Comparison of ENCODE assay signal across 22 cellular contexts in the genomic region with DNA sequence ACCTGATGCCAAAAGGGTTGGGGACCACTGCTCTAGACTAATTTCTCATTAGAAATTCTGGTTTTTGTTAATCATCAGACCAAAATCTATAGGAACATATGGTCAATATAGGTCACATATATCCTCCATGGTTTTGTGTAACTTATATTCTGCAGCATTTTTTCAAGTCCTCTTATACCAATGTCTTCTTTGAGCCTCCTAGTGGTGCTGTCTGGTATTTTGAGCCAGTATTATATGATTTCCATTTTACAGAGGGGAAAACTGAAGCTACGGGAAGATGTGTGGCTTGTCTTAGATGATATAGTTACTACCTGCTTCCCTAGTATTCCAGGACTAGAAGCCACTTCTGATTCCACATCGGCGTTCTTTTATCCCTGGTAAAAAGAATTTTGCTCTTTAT. TPM values are rescaled to one million over a fixed set of nuclear protein-coding genes. Genes with fewer than 3 reads are reported as not detected.
DNase-seq lines count a peak whose midpoint lies in the region; ATAC-seq, FAIRE-seq and TF ChIP-seq lines count a peak whose summit lies in the region.
"Had no signal": no experiment of that assay in that cellular context is flagged by ENCODE, and none has a peak within 500 bp of the region (broad histone marks: within the 10 kb centered on the region; RNA-seq: fewer than 3 reads in every experiment).

No MANE protein-coding gene starts in this region.

- no peak overlapping the region for H3K27ac ChIP-seq in K562 (ENCODE audit: extremely low read depth, low read depth, low read length)
- H3K27ac ChIP-seq: body of pancreas, HL-60, sigmoid colon, upper lobe of left lung had no signal

- peaks cover 13% of the 10 kb centered on the region for H3K9me3 Mint-ChIP-seq in nephron progenitor cell

- H3K4me1 Mint-ChIP-seq in nephron progenitor cell: peaks cover 31% of the 10 kb centered on the region
- H3K4me1 Mint-ChIP-seq: activated CD8-positive, alpha-beta memory T cell treated with anti-CD3 and anti-CD28 coated beads, Interleukin-2, amount 10 ng/mL, durations not matched to agents 7 days and 5 days; CD4-positive, alpha-beta memory T cell; stimulated activated effector memory CD8-positive, alpha-beta T cell treated with anti-CD3 and anti-CD28 coated beads, Interleukin-12 subunit alpha, Interleukin-12 subunit beta, amount 100 ng/mL, for 72 hours had no signal

- TF ChIP-seq CTCF in K562 (IDR thresholded peaks at IDR 0.05 in 2 of 3, conservative IDR thresholded peaks at IDR 0.05 in 1 of 3; ENCODE audit: insufficient read depth in 2 of 3, low read depth in 1 of 3, low read length in 3 of 3) (peak in 2 of 3 experiments; percentile 30 to 33; a peak in 3 of 6 replicates), nephron progenitor cell (IDR thresholded peaks at IDR 0.05) (peak; percentile 13)

- H3K9me1 ChIP-seq in K562 (ENCODE audit: control insufficient read depth, insufficient read depth, low read length): no peaks in the 10 kb centered on the region

- H3K36me3 Mint-ChIP-seq in nephron progenitor cell (ENCODE audit: low read depth): peaks cover 18% of the 10 kb centered on the region
- H3K36me3 Mint-ChIP-seq: activated CD8-positive, alpha-beta memory T cell treated with anti-CD3 and anti-CD28 coated beads, Interleukin-2, amount 10 ng/mL, durations not matched to agents 7 days and 5 days; CD4-positive, alpha-beta memory T cell; stimulated activated effector memory CD8-positive, alpha-beta T cell treated with anti-CD3 and anti-CD28 coated beads, Interleukin-12 subunit alpha, Interleukin-12 subunit beta, amount 100 ng/mL, for 72 hours had no signal

- no peak for TF ChIP-seq POLR2A in K562 (conservative IDR thresholded peaks at IDR 0.05)

- no peaks in the 10 kb centered on the region for H4K20me1 ChIP-seq in K562 (replicated peaks; ENCODE audit: control insufficient read depth, insufficient read depth, low read length)

- no peak overlapping the region for H3K4me3 Mint-ChIP-seq in nephron progenitor cell
- H3K4me3 Mint-ChIP-seq: activated CD8-positive, alpha-beta memory T cell treated with anti-CD3 and anti-CD28 coated beads, Interleukin-2, amount 10 ng/mL, durations not matched to agents 7 days and 5 days; CD4-positive, alpha-beta memory T cell; stimulated activated effector memory CD8-positive, alpha-beta T cell treated with anti-CD3 and anti-CD28 coated beads, Interleukin-12 subunit alpha, Interleukin-12 subunit beta, amount 100 ng/mL, for 72 hours; WTC11 had no signal

- no peaks in the 10 kb centered on the region for H3K79me2 ChIP-seq in K562 (ENCODE audit: control insufficient read depth, insufficient read depth, low read length)

- FAIRE-seq in K562 (lab: Jason Lieb, UNC): no peak
- FAIRE-seq: frontal cortex had no signal

- H2AFZ ChIP-seq in K562 (ENCODE audit: low read depth, low read length): no peak overlapping the region

- 0 out of 4 replicates have a peak, but pooled peaks of 1 of the 2 experiments have one; percentile 19 for TF ChIP-seq RAD21 in K562 (CRISPR knock-in tag; conservative IDR thresholded peaks at IDR 0.05 in 1 of 2, IDR thresholded peaks at IDR 0.05 in 1 of 2)

- in situ Hi-C loops in K562 (cut with MboI): no loop called here

- H3K27ac Mint-ChIP-seq in nephron progenitor cell: no peak overlapping the region
- H3K27ac Mint-ChIP-seq: activated CD8-positive, alpha-beta memory T cell treated with anti-CD3 and anti-CD28 coated beads, Interleukin-2, amount 10 ng/mL, durations not matched to agents 7 days and 5 days; CD4-positive, alpha-beta memory T cell; stimulated activated effector memory CD8-positive, alpha-beta T cell treated with anti-CD3 and anti-CD28 coated beads, Interleukin-12 subunit alpha, Interleukin-12 subunit beta, amount 100 ng/mL, for 72 hours; WTC11 had no signal

- ATAC-seq in K562: no peak; the same call in 2 of the 3 replicates
- no peak for ATAC-seq in GM19395 (IDR thresholded peaks at IDR 0.05; ENCODE audit: unreplicated experiment)
- ATAC-seq: activated CD8-positive, alpha-beta memory T cell treated with anti-CD3 and anti-CD28 coated beads, Interleukin-2, amount 10 ng/mL, durations not matched to agents 7 days and 5 days; body of pancreas; stimulated activated effector memory CD8-positive, alpha-beta T cell treated with anti-CD3 and anti-CD28 coated beads, Interleukin-12 subunit alpha, Interleukin-12 subunit beta, amount 100 ng/mL, for 72 hours; WTC11 had no signal

- CTCF ChIA-PET in K562 (lab: Yijun Ruan, JAX; ENCODE audit: low intra/inter-chr PET ratio): no interaction called here

- no peak for TF ChIP-seq EP300 in K562 (IDR thresholded peaks at IDR 0.05; ENCODE audit: low read length)

- H3K9me3 ChIP-seq in K562 (replicated peaks; ENCODE audit: control insufficient read depth, insufficient read depth, low read depth, low read length): no peaks in the 10 kb centered on the region
- H3K9me3 ChIP-seq: body of pancreas, sigmoid colon, upper lobe of left lung had no signal

- no peaks in the 10 kb centered on the region for H3K4me1 ChIP-seq in K562 (replicated peaks in 1 of 2; ENCODE audit: control insufficient read depth in 2 of 2, insufficient read depth in 2 of 2, low read length in 2 of 2)
- H3K4me1 ChIP-seq: body of pancreas, sigmoid colon, upper lobe of left lung had no signal

- intact Hi-C loops in K562 (cut with micrococcal nuclease): no loop called here

- POLR2A ChIA-PET in K562 (lab: Yijun Ruan, JAX): no interaction called here

- H3K27me3 Mint-ChIP-seq in nephron progenitor cell (ENCODE audit: low read depth, poor library complexity): peaks cover 9% of the 10 kb centered on the region

- WGBS in K562 (ENCODE audit: insufficient coverage, low coverage, missing lambda C conversion rate): 6% methylated on average over 3 of the region's 3 CpGs

- no peaks in the 10 kb centered on the region for H3K36me3 ChIP-seq in K562 (ENCODE audit: control insufficient read depth, insufficient read depth, low read length)
- H3K36me3 ChIP-seq: sigmoid colon, upper lobe of left lung had no signal

- BruUV-seq in K562 (replicated peaks; lab: Mats Ljungman, UMichigan): no TSS peak

- H3K4me3 ChIP-seq in Jurkat, Clone E6-1 (ENCODE audit: low read length): no peak overlapping the region
- no peak overlapping the region for H3K4me3 ChIP-seq in K562
- H3K4me3 ChIP-seq: body of pancreas, sigmoid colon, upper lobe of left lung had no signal

- H3K27me3 ChIP-seq in K562 (ENCODE audit: control insufficient read depth in 2 of 2, insufficient read depth in 2 of 2, low read length in 2 of 2): no peaks in the 10 kb centered on the region
- H3K27me3 ChIP-seq: body of pancreas, sigmoid colon, upper lobe of left lung had no signal

- H3K9ac ChIP-seq in K562 (ENCODE audit: insufficient read depth in 1 of 2, low read depth in 2 of 2, low read length in 2 of 2): no peak overlapping the region

- peak; percentile 12 for DNase-seq in DMS 273 (lab: John Stamatoyannopoulos, UW; ENCODE audit: unreplicated experiment)
- no peak for DNase-seq in DMS 273 treated with DMSO at 0.1 percent for 48 hours (lab: John Stamatoyannopoulos, UW)
- DNase-seq in Jurkat, Clone E6-1 (ENCODE audit: low read depth, low spot score): peak; percentile 12
- DNase-seq in K562 (ENCODE audit: extremely low read depth in 1 of 4, low spot score in 3 of 4): peak in 1 of 4 experiments; percentile 11
- no peak for DNase-seq in nephron progenitor cell
- no peak for DNase-seq in pons (ENCODE audit: low spot score)
- DNase-seq in SW480 (ENCODE audit: low spot score): no peak
- DNase-seq: 8988T; activated CD8-positive, alpha-beta memory T cell treated with anti-CD3 and anti-CD28 coated beads, Interleukin-2, amount 10 ng/mL, durations not matched to agents 7 days and 5 days; activated naive CD4-positive, alpha-beta T cell; body of pancreas; CD4-positive, alpha-beta memory T cell; effector CD4-positive, alpha-beta T cell; GDM1; NCI-H2171; sigmoid colon; upper lobe of left lung had no signal

- H3K4me2 ChIP-seq in K562 (ENCODE audit: insufficient read depth, low read length): no peak overlapping the region

TF ChIP-seq in K562, 482 proteins besides CTCF, POLR2A, EP300 and RAD21:
- TF ChIP-seq FOSL1 (tag; conservative IDR thresholded peaks at IDR 0.05) (no peak), ZNF253 (CRISPR knock-in tag; conservative IDR thresholded peaks at IDR 0.05) (no peak), NR4A1 (CRISPR knock-in tag; IDR thresholded peaks at IDR 0.05) (no peak), NR4A1 (tag; IDR thresholded peaks at IDR 0.05) (no peak), MXD1 (CRISPR knock-in tag; IDR thresholded peaks at IDR 0.05; ENCODE audit: borderline replicate concordance, poor library complexity, severe bottlenecking) (no peak)

RNA-seq across cellular contexts. Expression of gene MAPK4, which starts 13.8 kb away (rescaled TPM):
- 0.70 TPM for polyA plus RNA-seq in Jurkat, Clone E6-1 (2012; ENCODE audit: insufficient read depth, insufficient read length)
- not detected in 2 replicates for total RNA-seq in K562 (2011; cell fraction: chromatin; rRNA removed; ENCODE audit: low replicate concordance)
- not detected in 2 replicates for total RNA-seq in K562 (2011; cell fraction: nucleolus; rRNA removed)
- not detected in 2 replicates for total RNA-seq in K562 (2011; cell fraction: nucleoplasm; rRNA removed)
- total RNA-seq in K562 (2014; rRNA removed) (not detected in 2 replicates), K562 (2014; rRNA removed; fragmentation: Illumina TruSeq; extraction: Trizol) (not detected in 2 replicates), K562 (2015; rRNA removed; fragmentation: Illumina TruSeq; extraction: Trizol) (not detected in 2 replicates), K562 (2021) (not detected in 2 replicates)
- polyA plus RNA-seq in K562 (2011; rRNA removed) (0.11 TPM in 1 of 2 replicates, not detected in the other), K562 (2014; fragmentation: Illumina TruSeq; extraction: Trizol) (not detected in 2 replicates), K562 (2014; fragmentation: Nextera tagmentation; extraction: Ambion mirVana) (not detected), K562 (2014; rRNA removed) (not detected in 2 replicates)
- 0.04 TPM in 1 of 2 replicates, not detected in the other for polyA plus RNA-seq in K562 (2011; cell fraction: cytosol; rRNA removed)
- polyA plus RNA-seq in K562 (2011; cell fraction: nucleus; rRNA removed): 0.07 TPM in 1 of 2 replicates, not detected in the other
- not detected in 2 replicates for polyA plus RNA-seq in K562 (2012)
- 0.21 TPM in 1 of 2 replicates, not detected in the other for polyA minus RNA-seq in K562 (2011; rRNA and poly(A)+ RNA removed)
- polyA minus RNA-seq in K562 (2011; cell fraction: cytosol; rRNA and poly(A)+ RNA removed): not detected in 2 replicates
- polyA minus RNA-seq in K562 (2011; cell fraction: nucleus; rRNA and poly(A)+ RNA removed): 0.11 TPM in 1 of 2 replicates, not detected in the other
- total RNA-seq: activated CD8-positive, alpha-beta memory T cell treated with anti-CD3 and anti-CD28 coated beads, Interleukin-2, amount 10 ng/mL, durations not matched to agents 7 days and 5 days; CD4-positive, alpha-beta memory T cell had no signal
- polyA plus RNA-seq: CD4-positive, alpha-beta memory T cell had no signal

Comparison
In these comparisons a context has a peak if more than half of its experiments do, and no peak if none do; other contexts are left out.
1. DNase-seq: peak in DMS 273 (single experiment) and Jurkat, Clone E6-1 (single experiment); none in DMS 273 treated with DMSO at 0.1 percent for 48 hours (single experiment), nephron progenitor cell (single experiment), pons (single experiment) and SW480 (single experiment).